In the genomic region with DNA sequence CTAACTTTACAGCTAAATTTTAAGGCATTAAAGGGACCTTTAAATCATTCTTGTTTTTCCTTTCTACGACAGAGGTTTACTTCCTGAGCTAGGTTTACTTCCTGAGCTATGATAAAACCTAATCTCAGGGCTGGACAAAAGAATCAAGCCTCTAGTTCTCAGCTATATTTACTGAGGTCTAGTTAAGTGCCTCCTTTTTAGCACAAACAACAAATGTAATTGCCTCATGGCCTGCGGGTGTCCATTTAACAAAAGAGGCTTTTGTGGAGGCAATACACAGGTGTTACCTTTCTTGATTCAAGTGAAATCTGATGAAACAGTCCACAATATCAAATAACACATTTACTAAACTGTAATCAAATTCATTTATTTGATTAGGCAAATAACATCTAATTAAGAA, we compare ENCODE assay signal across 20 cellular contexts.
DNase-seq lines count a peak whose midpoint lies in the region; ATAC-seq, FAIRE-seq and TF ChIP-seq lines count a peak whose summit lies in the region.
"Had no signal": no experiment of that assay in that cellular context is flagged by ENCODE, and none has a peak within 500 bp of the region (broad histone marks: within the 10 kb centered on the region; RNA-seq: fewer than 3 reads in every experiment).

No MANE protein-coding gene starts in this region.

- H2AFZ ChIP-seq in endothelial cell of umbilical vein (ENCODE audit: low read depth, low read length), result no peak overlapping the region
- H2AFZ ChIP-seq: parathyroid adenoma had no signal

- H4K20me1 ChIP-seq in endothelial cell of umbilical vein (replicated peaks; ENCODE audit: control insufficient read depth, extremely low read depth, insufficient read depth, low read length), result no peaks in the 10 kb centered on the region

- H3K4me2 ChIP-seq in endothelial cell of umbilical vein (ENCODE audit: insufficient read depth, low read length), result no peak overlapping the region
- H3K4me2 ChIP-seq: SK-N-SH, smooth muscle cell had no signal

- no peak for TF ChIP-seq CTCF in endothelial cell of umbilical vein (IDR thresholded peaks at IDR 0.05; ENCODE audit: extremely low read depth in 1 of 2, insufficient read depth in 1 of 2, low read depth in 1 of 2, low read length in 2 of 2)

- intact Hi-C loops in endothelial cell of umbilical vein (cut with micrococcal nuclease), result no loop called here

- peaks cover 2% of the 10 kb centered on the region for H3K4me1 ChIP-seq in endothelial cell of umbilical vein (ENCODE audit: control insufficient read depth, extremely low read depth, insufficient read depth, low read length)
- H3K4me1 ChIP-seq: left ventricle myocardium inferior, parathyroid adenoma, upper lobe of right lung had no signal

- H3K27ac ChIP-seq in endothelial cell of umbilical vein (ENCODE audit: insufficient read depth, low read depth, low read length), result no peak overlapping the region
- H3K27ac ChIP-seq: left ventricle myocardium inferior, parathyroid adenoma, upper lobe of right lung had no signal

- H3K9me3 ChIP-seq in endothelial cell of umbilical vein (replicated peaks; ENCODE audit: control insufficient read depth, insufficient read depth, low read length), result no peaks in the 10 kb centered on the region
- H3K9me3 ChIP-seq: left ventricle myocardium inferior, SK-N-SH, upper lobe of right lung had no signal

- TF ChIP-seq POLR2A in endothelial cell of umbilical vein (IDR thresholded peaks at IDR 0.05; ENCODE audit: low read depth, low read length), result no peak

- H3K79me2 ChIP-seq in endothelial cell of umbilical vein (ENCODE audit: control insufficient read depth, insufficient read depth, low read length), result no peaks in the 10 kb centered on the region
- H3K79me2 ChIP-seq: parathyroid adenoma had no signal

- ATAC-seq in GM18498 (IDR thresholded peaks at IDR 0.05; ENCODE audit: unreplicated experiment) (no peak), HG03432 (IDR thresholded peaks at IDR 0.05; ENCODE audit: unreplicated experiment) (no peak)
- ATAC-seq: activated CD8-positive, alpha-beta T cell treated with anti-CD3 and anti-CD28 coated beads, Interleukin-2, amount 10 ng/mL, durations not matched to agents 7 days and 5 days; stimulated activated memory B cell treated with anti-CD40 and anti-IgM and Interleukin-4, amounts not matched to agents 10 μg/mL and 1 μg/mL and 100 μg/mL, for 72 hours; upper lobe of right lung had no signal

- no TSS peak for BruUV-seq in endothelial cell of umbilical vein (replicated peaks; lab: Mats Ljungman, UMichigan)

- DNase-seq in DMS53 treated with DMSO at 0.1 percent for 48 hours (lab: John Stamatoyannopoulos, UW; ENCODE audit: unreplicated experiment) (peak; percentile 78), NCI-H1436 (lab: John Stamatoyannopoulos, UW) (peak; percentile 93), NCI-H345 (lab: John Stamatoyannopoulos, UW) (peak; percentile 98), endothelial cell of umbilical vein (ENCODE audit: low read depth, low spot score) (peak; percentile 14)
- no peak for DNase-seq in activated effector memory CD4-positive, alpha-beta T cell treated with Interleukin-2 at 50 U/mL for 16 hours
- DNase-seq in activated CD4-positive, CD25-positive, alpha-beta regulatory T cell (lab: John Stamatoyannopoulos, UW), result no peak
- DNase-seq: activated CD8-positive, alpha-beta T cell treated with anti-CD3 and anti-CD28 coated beads, Interleukin-2, amount 10 ng/mL, durations not matched to agents 7 days and 5 days; CD4-positive, alpha-beta memory T cell; central memory CD4-positive, alpha-beta T cell; endodermal cell; GDM1; left ventricle myocardium inferior; NCI-H1694 treated with DMSO at 0.1 percent for 48 hours; SK-N-SH; upper lobe of right lung had no signal

- H3K9ac ChIP-seq in endothelial cell of umbilical vein (replicated peaks; ENCODE audit: extremely low read depth, insufficient read depth, low read length), result no peak overlapping the region
- H3K9ac ChIP-seq: parathyroid adenoma, SK-N-SH had no signal

- FAIRE-seq in endothelial cell of umbilical vein (lab: Jason Lieb, UNC), result peak; percentile 37

- dilution Hi-C loops in endothelial cell of umbilical vein (cut with MboI; ENCODE audit: extremely low pct_ligation_motif_present, low sequenced_read_pairs), result no loop called here

- POLR2A ChIA-PET in endothelial cell of umbilical vein (lab: Charles Lee), result no interaction called here

- no peaks in the 10 kb centered on the region for H3K36me3 ChIP-seq in endothelial cell of umbilical vein (ENCODE audit: control insufficient read depth in 2 of 2, extremely low read depth in 1 of 2, insufficient read depth in 2 of 2, low read length in 2 of 2)
- H3K36me3 ChIP-seq: upper lobe of right lung had no signal

- no peaks in the 10 kb centered on the region for H3K27me3 ChIP-seq in endothelial cell of umbilical vein (ENCODE audit: control insufficient read depth in 2 of 2, insufficient read depth in 2 of 2, low read length in 2 of 2)
- H3K27me3 ChIP-seq: upper lobe of right lung had no signal

- no peak overlapping the region for H3K4me3 ChIP-seq in endothelial cell of umbilical vein (replicated peaks in 1 of 3; ENCODE audit: insufficient read depth in 1 of 3, low read depth in 1 of 3, low read length in 3 of 3)
- H3K4me3 ChIP-seq: left ventricle myocardium inferior, smooth muscle cell, upper lobe of right lung had no signal

- CTCF ChIA-PET in endothelial cell of umbilical vein (lab: Charles Lee), result interaction anchor here (0.6 to 1.3 kb wide), 5 partner anchors 13 to 565 kb away, joined by 3 to 4 read pairs (median 3); no protein-coding TSS in a partner anchor

- no peaks in the 10 kb centered on the region for H3K9me1 ChIP-seq in endothelial cell of umbilical vein (replicated peaks; ENCODE audit: control insufficient read depth, extremely low read depth, insufficient read depth, low read length)

TF ChIP-seq in endothelial cell of umbilical vein, 7 proteins besides CTCF, POLR2A, EP300 and RAD21:
- TF ChIP-seq JUN (IDR thresholded peaks at IDR 0.05; ENCODE audit: borderline replicate concordance, insufficient read depth, insufficient read length, low read depth) (no peak), POLR2AphosphoS5 (IDR thresholded peaks at IDR 0.05; ENCODE audit: insufficient read depth, low read depth, low read length) (no peak), MYC (IDR thresholded peaks at IDR 0.05; ENCODE audit: low read depth, low read length) (no peak), GATA2 (IDR thresholded peaks at IDR 0.05; ENCODE audit: insufficient read depth, insufficient read length, low read depth, low read length) (no peak), FOS (IDR thresholded peaks at IDR 0.05; ENCODE audit: borderline replicate concordance, insufficient read depth, low read length) (no peak), EZH2 (IDR thresholded peaks at IDR 0.05; ENCODE audit: borderline replicate concordance, low read depth, low read length, severe bottlenecking) (no peak)
- TF ChIP-seq, protein P1, sequence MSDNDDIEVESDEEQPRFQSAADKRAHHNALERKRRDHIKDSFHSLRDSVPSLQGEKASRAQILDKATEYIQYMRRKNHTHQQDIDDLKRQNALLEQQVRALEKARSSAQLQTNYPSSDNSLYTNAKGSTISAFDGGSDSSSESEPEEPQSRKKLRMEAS (IDR thresholded peaks at IDR 0.05; ENCODE audit: insufficient read depth, insufficient read length), result no peak

Comparison
In these comparisons a context has a peak if more than half of its experiments do, and no peak if none do; other contexts are left out.
1. DNase-seq: peak in DMS53 treated with DMSO at 0.1 percent for 48 hours (single experiment), NCI-H1436 (single experiment), NCI-H345 (single experiment) and endothelial cell of umbilical vein (single experiment); none in activated effector memory CD4-positive, alpha-beta T cell treated with Interleukin-2 at 50 U/mL for 16 hours (single experiment) and activated CD4-positive, CD25-positive, alpha-beta regulatory T cell (0 of 4).